8 cellular contexts compared by ENCODE assay signal in the genomic region with DNA sequence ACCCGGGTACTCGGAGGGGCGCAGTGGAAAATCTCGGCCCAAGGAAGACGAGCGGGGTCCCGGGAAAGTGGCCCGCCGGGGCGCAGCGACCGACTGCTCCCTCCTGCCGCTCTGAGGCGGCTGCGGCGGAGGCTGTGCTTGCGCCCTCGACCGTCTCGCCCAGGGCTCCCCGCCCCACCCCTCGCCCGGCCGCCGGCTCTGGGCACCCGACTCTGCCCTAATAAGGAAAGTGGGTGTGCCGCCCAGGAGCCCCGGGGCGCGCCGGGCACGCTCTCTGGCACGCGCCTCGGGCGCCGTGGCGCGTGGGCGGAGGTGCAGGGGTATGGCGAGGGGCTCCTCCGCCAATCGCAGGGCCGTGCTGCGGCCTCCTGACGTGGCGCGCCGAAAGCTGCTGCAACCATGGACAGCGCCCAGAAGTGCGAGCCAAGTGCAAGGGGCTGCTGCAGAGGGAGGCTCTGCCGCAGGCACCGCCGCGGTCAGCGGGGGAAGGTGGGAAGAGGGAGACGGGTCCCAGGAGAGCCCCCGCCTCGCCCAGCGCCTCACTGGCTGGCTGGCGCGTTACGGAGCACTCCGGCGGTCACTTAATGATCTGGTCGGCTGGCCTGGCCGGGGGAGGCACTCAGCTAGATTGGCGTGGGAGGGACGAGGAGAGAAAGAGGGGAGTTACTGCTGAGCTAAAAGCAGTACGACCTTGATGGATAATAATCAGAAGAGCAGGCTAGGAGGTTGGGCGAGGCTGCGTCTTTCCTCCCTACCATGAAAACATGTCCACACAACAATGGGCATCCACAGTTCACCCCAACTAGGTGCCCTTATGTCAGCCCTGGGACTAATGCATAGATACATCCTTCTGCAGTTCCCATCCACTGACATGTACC. TPM values are rescaled to one million over a fixed set of nuclear protein-coding genes. Genes with fewer than 3 reads are reported as not detected.
A peak's percentile ranks its signal among the peaks of the same experiment; 100 is the strongest.
DNase-seq lines count a peak whose midpoint lies in the region; ATAC-seq and TF ChIP-seq lines count a peak whose summit lies in the region.

A gene with protein sequence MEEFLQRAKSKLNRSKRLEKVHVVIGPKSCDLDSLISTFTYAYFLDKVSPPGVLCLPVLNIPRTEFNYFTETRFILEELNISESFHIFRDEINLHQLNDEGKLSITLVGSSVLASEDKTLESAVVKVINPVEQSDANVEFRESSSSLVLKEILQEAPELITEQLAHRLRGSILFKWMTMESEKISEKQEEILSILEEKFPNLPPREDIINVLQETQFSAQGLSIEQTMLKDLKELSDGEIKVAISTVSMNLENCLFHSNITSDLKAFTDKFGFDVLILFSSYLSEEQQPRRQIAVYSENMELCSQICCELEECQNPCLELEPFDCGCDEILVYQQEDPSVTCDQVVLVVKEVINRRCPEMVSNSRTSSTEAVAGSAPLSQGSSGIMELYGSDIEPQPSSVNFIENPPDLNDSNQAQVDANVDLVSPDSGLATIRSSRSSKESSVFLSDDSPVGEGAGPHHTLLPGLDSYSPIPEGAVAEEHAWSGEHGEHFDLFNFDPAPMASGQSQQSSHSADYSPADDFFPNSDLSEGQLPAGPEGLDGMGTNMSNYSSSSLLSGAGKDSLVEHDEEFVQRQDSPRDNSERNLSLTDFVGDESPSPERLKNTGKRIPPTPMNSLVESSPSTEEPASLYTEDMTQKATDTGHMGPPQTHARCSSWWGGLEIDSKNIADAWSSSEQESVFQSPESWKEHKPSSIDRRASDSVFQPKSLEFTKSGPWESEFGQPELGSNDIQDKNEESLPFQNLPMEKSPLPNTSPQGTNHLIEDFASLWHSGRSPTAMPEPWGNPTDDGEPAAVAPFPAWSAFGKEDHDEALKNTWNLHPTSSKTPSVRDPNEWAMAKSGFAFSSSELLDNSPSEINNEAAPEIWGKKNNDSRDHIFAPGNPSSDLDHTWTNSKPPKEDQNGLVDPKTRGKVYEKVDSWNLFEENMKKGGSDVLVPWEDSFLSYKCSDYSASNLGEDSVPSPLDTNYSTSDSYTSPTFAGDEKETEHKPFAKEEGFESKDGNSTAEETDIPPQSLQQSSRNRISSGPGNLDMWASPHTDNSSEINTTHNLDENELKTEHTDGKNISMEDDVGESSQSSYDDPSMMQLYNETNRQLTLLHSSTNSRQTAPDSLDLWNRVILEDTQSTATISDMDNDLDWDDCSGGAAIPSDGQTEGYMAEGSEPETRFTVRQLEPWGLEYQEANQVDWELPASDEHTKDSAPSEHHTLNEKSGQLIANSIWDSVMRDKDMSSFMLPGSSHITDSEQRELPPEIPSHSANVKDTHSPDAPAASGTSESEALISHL (N-terminal part only) (minus strand): TSS at position 131 of the 878 bp plus-strand sequence. CDS start 151 bp downstream, outside the sequence.

- H3K4me3 ChIP-seq in A673 (ENCODE audit: low read depth, low read length, poor library complexity, severe bottlenecking) (peak within 1 kb of the TSS; percentile 30), heart right ventricle (peak within 1 kb of the TSS in 9 of 10 donors; percentile 23 to 51 (median 42))

- H3K4me1 ChIP-seq in A673 (ENCODE audit: insufficient read depth, low read length, poor library complexity, severe bottlenecking): no peaks in the 10 kb centered on the region
- peaks cover 0 to 22% (median 13%) of the 10 kb centered on the region in 9 donors for H3K4me1 ChIP-seq in heart right ventricle

- DNase-seq in A673 (ENCODE audit: low spot score) (peak; percentile 82), NCI-H2107 (lab: John Stamatoyannopoulos, UW) (peak; percentile 17), amygdala (lab: John Stamatoyannopoulos, UW) (peak in 46 of 56 donors; percentile 8 to 81 (median 52)), heart right ventricle (peak; percentile 19 to 46), pons (ENCODE audit: low spot score) (peak; percentile 65), MV-4-11 (lab: John Stamatoyannopoulos, UW) (no peak), NK-92 (lab: John Stamatoyannopoulos, UW; ENCODE audit: unreplicated experiment) (no peak)

- intact Hi-C loops in A673 (cut with micrococcal nuclease; ENCODE audit: unreplicated experiment) (no loop called here), heart right ventricle (cut with DNase I) (no loop called here)

- ATAC-seq in GM21526 (IDR thresholded peaks at IDR 0.05; ENCODE audit: low FRiP score, unreplicated experiment) (peak; percentile 65), heart right ventricle (peak; percentile 82 to 95 (median 92))

- CTCF ChIA-PET in A673 (lab: Charles Lee): no interaction called here

- H3K27ac ChIP-seq in A673 (ENCODE audit: low read depth, low read length, poor library complexity, severe bottlenecking) (no peak within 1 kb of the TSS), heart right ventricle (no peak within 1 kb of the TSS)

- H3K9me3 ChIP-seq in A673 (ENCODE audit: low read depth, low read length, poor library complexity, severe bottlenecking) (no peaks in the 10 kb centered on the region), heart right ventricle (no peaks in the 10 kb centered on the region)

- H3K36me3 ChIP-seq in A673 (ENCODE audit: insufficient read depth, low read length, poor library complexity, severe bottlenecking) (no peaks in the 10 kb centered on the region), heart right ventricle (no peaks in the 10 kb centered on the region)

- no TSS peak for BruUV-seq in A673 (replicated peaks; lab: Mats Ljungman, UMichigan)

- H3K27me3 ChIP-seq in A673 (replicated peaks; ENCODE audit: insufficient read depth, low read depth, low read length, poor library complexity): peaks cover 73% of the 10 kb centered on the region
- H3K27me3 ChIP-seq in heart right ventricle: peaks cover 0 to 64% (median 21%) of the 10 kb centered on the region in 7 donors

- TF ChIP-seq CTCF in A673 (conservative IDR thresholded peaks at IDR 0.05; ENCODE audit: low read depth, low read length) (no peak), heart right ventricle (IDR thresholded peaks at IDR 0.05) (no peak)

- POLR2A ChIA-PET in A673 (lab: Charles Lee; ENCODE audit: low non-redundant PET): interaction anchor here (0.6 kb wide), 1 partner anchor 33 kb away, joined by 3 read pairs; no protein-coding TSS in a partner anchor

- 1% methylated on average over 56 to 72 of the region's 72 CpGs for WGBS in heart right ventricle, 2 donors

RNA-seq across cellular contexts. Expression of the gene that starts here (rescaled TPM):
- total RNA-seq in A673 (2021) (not detected in 2 replicates), heart right ventricle (1 to 10 TPM in 9 of 10 donors, under 1 TPM in 1; 0.95 to 5.7 (median 1.9) TPM)
- polyA plus RNA-seq in heart right ventricle: 1 to 10 TPM in 1 of 2 donors, under 1 TPM in 1; 0.87 to 1.0 TPM

Comparison
In these comparisons a context has a peak if more than half of its experiments do, and no peak if none do; other contexts are left out.
1. Peak in DNase-seq and H3K4me3 ChIP-seq in A673; RNA of the gene not detected or under 1 TPM.
2. DNase-seq: peak in NCI-H2107 (single experiment), amygdala (46 of 56), heart right ventricle (2 of 2) and pons (single experiment); none in MV-4-11 (single experiment) and NK-92 (single experiment).